ENCODE assay signal across 11 cellular contexts in genomic region chr7:36279251-36279925, GRCh38.
A peak's percentile ranks its signal among the peaks of the same experiment; 100 is the strongest.
DNase-seq lines count a peak whose midpoint lies in the region; ATAC-seq, FAIRE-seq and TF ChIP-seq lines count a peak whose summit lies in the region.
"Had no signal": no experiment of that assay in that cellular context is flagged by ENCODE, and none has a peak within 500 bp of the region (broad histone marks: within the 10 kb centered on the region; RNA-seq: fewer than 3 reads in every experiment).

No MANE protein-coding gene starts in this region.

- no peaks in the 10 kb centered on the region for H4K20me1 ChIP-seq in HepG2 (ENCODE audit: insufficient read depth, low read length)

- CTCF ChIA-PET in HepG2 (lab: Yijun Ruan, JAX; ENCODE audit: low intra/inter-chr PET ratio, low total read pairs), result interaction anchor here (1.0 kb wide), 1 partner anchor 40 kb away, joined by 3 read pairs; no protein-coding TSS in a partner anchor
- CTCF ChIA-PET in activated CD4-positive, alpha-beta memory T cell treated with anti-CD3 and anti-CD28 coated beads, Interleukin-2, amount 10 ng/mL, durations not matched to agents 7 days and 5 days (lab: Charles Lee), result no interaction called here

- no peak overlapping the region for H3K9ac ChIP-seq in HepG2 (ENCODE audit: insufficient read depth, low read depth, low read length)

- H3K4me3 Mint-ChIP-seq in activated CD4-positive, alpha-beta memory T cell treated with anti-CD3 and anti-CD28 coated beads, Interleukin-2, amount 10 ng/mL, durations not matched to agents 7 days and 5 days, result no peak overlapping the region
- H3K4me3 Mint-ChIP-seq: activated naive CD8-positive, alpha-beta T cell; CD4-positive, alpha-beta T cell; stimulated activated naive CD8-positive, alpha-beta T cell treated with anti-CD3 and anti-CD28 coated beads, Interleukin-15, Interleukin-2, amounts not matched to agents 100 ng/mL and 50 ng/mL, for 24 hours had no signal

- H3K9me3 Mint-ChIP-seq in activated CD4-positive, alpha-beta memory T cell treated with anti-CD3 and anti-CD28 coated beads, Interleukin-2, amount 10 ng/mL, durations not matched to agents 7 days and 5 days, result no peaks in the 10 kb centered on the region
- H3K9me3 Mint-ChIP-seq: CD4-positive, alpha-beta T cell; stimulated activated naive CD8-positive, alpha-beta T cell treated with anti-CD3 and anti-CD28 coated beads, Interleukin-15, Interleukin-2, amounts not matched to agents 100 ng/mL and 50 ng/mL, for 24 hours had no signal

- TF ChIP-seq EP300 in HepG2 (IDR thresholded peaks at IDR 0.05; ENCODE audit: low read depth in 2 of 2, low read length in 2 of 2), result no peak
- TF ChIP-seq EP300 in HepG2 (CRISPR knock-in tag; IDR thresholded peaks at IDR 0.05; ENCODE audit: borderline replicate concordance), result no peak

- in situ Hi-C loops in HepG2 (cut with HindIII; ENCODE audit: extremely low pct_ligation_motif_present, low pct_unique_long_range_greater_than_20kb), result no loop called here
- in situ Hi-C loops in ACHN (cut with HindIII; ENCODE audit: low pct_ligation_motif_present, low pct_unique_long_range_greater_than_20kb, low sequenced_read_pairs), result no loop called here

- WGBS in HepG2 (ENCODE audit: low lambda C conversion rate), result 84% methylated on average over 6 of the region's 9 CpGs
- 96% methylated on average over 5 of the region's 9 CpGs for WGBS in right lobe of liver (ENCODE audit: insufficient coverage, low coverage, low lambda C conversion rate, missing lambda C conversion rate)

- no peak overlapping the region for H3K27ac Mint-ChIP-seq in activated CD4-positive, alpha-beta memory T cell treated with anti-CD3 and anti-CD28 coated beads, Interleukin-2, amount 10 ng/mL, durations not matched to agents 7 days and 5 days
- H3K27ac Mint-ChIP-seq: activated naive CD8-positive, alpha-beta T cell; CD4-positive, alpha-beta T cell; stimulated activated naive CD8-positive, alpha-beta T cell treated with anti-CD3 and anti-CD28 coated beads, Interleukin-15, Interleukin-2, amounts not matched to agents 100 ng/mL and 50 ng/mL, for 24 hours had no signal

- H3K36me3 Mint-ChIP-seq in activated CD4-positive, alpha-beta memory T cell treated with anti-CD3 and anti-CD28 coated beads, Interleukin-2, amount 10 ng/mL, durations not matched to agents 7 days and 5 days (ENCODE audit: low read depth), result no peaks in the 10 kb centered on the region
- H3K36me3 Mint-ChIP-seq: activated naive CD8-positive, alpha-beta T cell had no signal

- H3K4me1 ChIP-seq in HepG2 (ENCODE audit: insufficient read depth, low read length) (peaks cover 86% of the 10 kb centered on the region), right lobe of liver (peaks cover 0 to 18% (median 5%) of the 10 kb centered on the region in 4 donors)

- no peak for DNase-seq in HepG2 (ENCODE audit: low spot score)
- DNase-seq in right lobe of liver, result no peak
- DNase-seq in caudate nucleus (lab: John Stamatoyannopoulos, UW), result peak in 2 of 61 donors; percentile 27 to 52
- DNase-seq in activated CD4-positive, alpha-beta memory T cell treated with anti-CD3 and anti-CD28 coated beads, Interleukin-2, amount 10 ng/mL, durations not matched to agents 7 days and 5 days, result no peak
- no peak for DNase-seq in DMS114 treated with DMSO at 0.1 percent for 48 hours (lab: John Stamatoyannopoulos, UW; ENCODE audit: unreplicated experiment)
- DNase-seq in UCSD-AML1 (lab: John Stamatoyannopoulos, UW; ENCODE audit: unreplicated experiment), result no peak
- no peak for DNase-seq in ACHN
- DNase-seq: CD4-positive, alpha-beta T cell had no signal

- H3K36me3 ChIP-seq in HepG2 (replicated peaks in 1 of 2; ENCODE audit: control insufficient read depth in 1 of 2, insufficient read depth in 2 of 2, low read length in 2 of 2) (peaks cover 0 to 22% of the 10 kb centered on the region in 2 experiments; a peak in 2 of 5 replicates), right lobe of liver (no peaks in the 10 kb centered on the region)

- H3K27me3 ChIP-seq in HepG2 (ENCODE audit: control insufficient read depth in 1 of 2, insufficient read depth in 2 of 2, low read length in 2 of 2) (no peaks in the 10 kb centered on the region), right lobe of liver (no peaks in the 10 kb centered on the region)

- no peak for TF ChIP-seq POLR2A in HepG2 (IDR thresholded peaks at IDR 0.05; ENCODE audit: insufficient read depth in 1 of 2, low read depth in 2 of 2, low read length in 2 of 2)
- no peak for TF ChIP-seq POLR2A in right lobe of liver (IDR thresholded peaks at IDR 0.05)

- BruUV-seq in HepG2 (replicated peaks; lab: Mats Ljungman, UMichigan), result no TSS peak

- H3K4me1 Mint-ChIP-seq in activated CD4-positive, alpha-beta memory T cell treated with anti-CD3 and anti-CD28 coated beads, Interleukin-2, amount 10 ng/mL, durations not matched to agents 7 days and 5 days, result peaks cover 47% of the 10 kb centered on the region

- ATAC-seq in HepG2 (peak; percentile 45), right lobe of liver (no peak), HG03095 (IDR thresholded peaks at IDR 0.05; ENCODE audit: unreplicated experiment) (peak; percentile 78)

- H3K27ac ChIP-seq in HepG2 (ENCODE audit: extremely low read length, insufficient read depth, low read length) (no peak overlapping the region), right lobe of liver (no peak overlapping the region), caudate nucleus (ENCODE audit: low read depth, low read length) (peak overlapping the region; percentile 93)

- no peak for TF ChIP-seq RAD21 in HepG2 (CRISPR knock-in tag; IDR thresholded peaks at IDR 0.05)

- H3K27me3 Mint-ChIP-seq in activated CD4-positive, alpha-beta memory T cell treated with anti-CD3 and anti-CD28 coated beads, Interleukin-2, amount 10 ng/mL, durations not matched to agents 7 days and 5 days, result no peaks in the 10 kb centered on the region
- H3K27me3 Mint-ChIP-seq: activated naive CD8-positive, alpha-beta T cell; CD4-positive, alpha-beta T cell; stimulated activated naive CD8-positive, alpha-beta T cell treated with anti-CD3 and anti-CD28 coated beads, Interleukin-15, Interleukin-2, amounts not matched to agents 100 ng/mL and 50 ng/mL, for 24 hours had no signal

- H3K9me3 ChIP-seq in HepG2 (ENCODE audit: low read length), result no peaks in the 10 kb centered on the region
- H3K9me3 ChIP-seq in right lobe of liver, result no peaks in the 10 kb centered on the region

- POLR2A ChIA-PET in HepG2 (lab: Yijun Ruan, JAX), result interaction anchor here (1.7 kb wide), 1 partner anchor 11 kb away, joined by 7 read pairs; no protein-coding TSS in a partner anchor
- POLR2A ChIA-PET in activated CD4-positive, alpha-beta memory T cell treated with anti-CD3 and anti-CD28 coated beads, Interleukin-2, amount 10 ng/mL, durations not matched to agents 7 days and 5 days (lab: Charles Lee), result no interaction called here

- H3K4me3 ChIP-seq in HepG2 (replicated peaks in 1 of 3; ENCODE audit: insufficient read depth in 1 of 3, low read depth in 2 of 3, low read length in 3 of 3) (no peak overlapping the region), right lobe of liver (no peak overlapping the region)

- H2AFZ ChIP-seq in HepG2 (ENCODE audit: low read length), result no peak overlapping the region

- intact Hi-C loops in HepG2 (cut with micrococcal nuclease; ENCODE audit: unreplicated experiment) (no loop called here), right lobe of liver (cut with DNase I) (no loop called here)

- FAIRE-seq in HepG2 (lab: Jason Lieb, UNC), result no peak

- TF ChIP-seq CTCF in HepG2 (CRISPR knock-in tag; IDR thresholded peaks at IDR 0.05) (no peak), right lobe of liver (IDR thresholded peaks at IDR 0.05) (no peak)

- H3K79me2 ChIP-seq in HepG2 (ENCODE audit: insufficient read depth, low read length), result no peaks in the 10 kb centered on the region

- H3K4me2 ChIP-seq in HepG2 (ENCODE audit: low read depth, low read length), result no peak overlapping the region

TF ChIP-seq in HepG2, 621 proteins besides CTCF, POLR2A, EP300 and RAD21 (continues in another document):
- TF ChIP-seq ZBTB2 (CRISPR knock-in tag; IDR thresholded peaks at IDR 0.05; ENCODE audit: low read depth) (no peak), ZBTB33 (CRISPR knock-in tag; IDR thresholded peaks at IDR 0.05) (peak; percentile 84), ZNF503 (CRISPR knock-in tag; IDR thresholded peaks at IDR 0.05) (no peak)

Comparison
In these comparisons a context has a peak if more than half of its experiments do, and no peak if none do; other contexts are left out.
1. ATAC-seq: peak in HepG2 (single experiment) and HG03095 (single experiment); none in right lobe of liver (0 of 4).